In the genomic region with DNA sequence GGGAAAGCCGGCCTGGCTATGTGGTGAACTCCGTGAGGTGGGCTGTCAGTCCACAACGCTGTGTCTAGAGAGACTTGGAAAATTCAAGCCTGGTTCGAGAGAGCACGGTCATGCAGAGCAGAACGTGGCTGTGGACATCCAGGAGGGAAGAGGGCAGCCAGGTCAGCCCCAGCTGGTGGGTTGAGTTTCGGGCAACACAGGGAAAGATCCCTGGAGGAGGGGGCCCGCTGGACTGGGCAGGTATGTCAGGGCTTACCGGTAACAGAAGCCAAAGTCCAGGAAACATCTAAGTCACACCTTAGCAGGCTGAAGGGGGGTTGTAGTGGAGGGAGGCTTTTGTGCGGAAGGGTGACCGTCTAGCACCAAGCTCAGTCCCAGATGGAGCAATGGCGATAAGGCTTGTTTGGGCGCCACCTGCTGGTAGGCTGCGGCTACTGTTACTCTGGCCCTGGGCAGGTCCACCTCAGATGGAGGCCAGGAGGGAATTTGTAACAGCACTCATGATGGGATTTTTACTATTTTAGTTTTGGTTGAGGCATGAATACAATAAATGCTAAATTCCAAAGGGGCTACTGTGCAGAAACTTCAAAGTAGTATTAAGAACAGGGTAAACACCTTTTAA, we compare ENCODE assay signal across 8 cellular contexts.
A peak's percentile ranks its signal among the peaks of the same experiment; 100 is the strongest.
DNase-seq lines count a peak whose midpoint lies in the region; ATAC-seq and TF ChIP-seq lines count a peak whose summit lies in the region.

No MANE protein-coding gene starts in this region.

- CTCF ChIA-PET in HCT116 (lab: Charles Lee) = interaction anchor here (0.6 to 4.0 kb wide), 42 partner anchors 9 to 1120 kb away, joined by 3 to 204 read pairs (median 4); partner anchors contain the start of gene HFM1

- no peaks in the 10 kb centered on the region for H3K4me1 Mint-ChIP-seq in activated naive CD8-positive, alpha-beta T cell treated with anti-CD3 and anti-CD28 coated beads, Interleukin-2, amount 10 ng/mL, durations not matched to agents 7 days and 5 days

- ATAC-seq in HCT116 (peak; percentile 97), heart left ventricle (peak; percentile 78 to 96 (median 90))
- ATAC-seq in activated naive CD8-positive, alpha-beta T cell treated with anti-CD3 and anti-CD28 coated beads, Interleukin-2, amount 10 ng/mL, durations not matched to agents 7 days and 5 days (ENCODE audit: low read depth) = peak; percentile 82

- intact Hi-C loops in HCT116 (cut with micrococcal nuclease) = loop anchor here (2.0 to 10.0 kb wide), 3 partner anchors 340 to 760 kb away; partner anchors contain the start of gene CDC7
- intact Hi-C loops in heart left ventricle (cut with DNase I) = loop anchor here in 9 of 10 donors (5.0 to 10.0 kb wide), 10 partner anchors 117 to 1050 kb away; partner anchors contain the start of genes ZNF644 (in 2 of the 9), BARHL2 (in 1 of the 9) and HFM1 (in 1 of the 9)

- no peaks in the 10 kb centered on the region for H3K36me3 Mint-ChIP-seq in activated naive CD8-positive, alpha-beta T cell treated with anti-CD3 and anti-CD28 coated beads, Interleukin-2, amount 10 ng/mL, durations not matched to agents 7 days and 5 days

- no peaks in the 10 kb centered on the region for H3K9me2 ChIP-seq in HCT116 (ENCODE audit: insufficient read depth)

- peak; percentile 85 for TF ChIP-seq RAD21 in HCT116 (IDR thresholded peaks at IDR 0.05; ENCODE audit: low read depth)

- H3K9me3 ChIP-seq in HCT116 (ENCODE audit: control insufficient read depth in 1 of 2, insufficient read depth in 1 of 2, low read depth in 1 of 2, low read length in 2 of 2) (no peaks in the 10 kb centered on the region), MG63 (no peaks in the 10 kb centered on the region), heart left ventricle (no peaks in the 10 kb centered on the region)

- 38 to 49% (median 46%) methylated on average over 14 of the region's 14 CpGs for WGBS in heart left ventricle, 4 donors

- no peak overlapping the region for H3K9ac ChIP-seq in HCT116 (ENCODE audit: low read length)

- H3K36me3 ChIP-seq in HCT116 (ENCODE audit: control insufficient read depth in 1 of 2, insufficient read depth in 2 of 2, low read length in 2 of 2) (no peaks in the 10 kb centered on the region), MG63 (no peaks in the 10 kb centered on the region), heart left ventricle (no peaks in the 10 kb centered on the region)

- H3K9me3 Mint-ChIP-seq in activated naive CD8-positive, alpha-beta T cell treated with anti-CD3 and anti-CD28 coated beads, Interleukin-2, amount 10 ng/mL, durations not matched to agents 7 days and 5 days = no peaks in the 10 kb centered on the region

- BruUV-seq in HCT116 (replicated peaks; lab: Mats Ljungman, UMichigan) = no TSS peak

- no peaks in the 10 kb centered on the region for H3K27me3 ChIP-seq in HCT116 (ENCODE audit: insufficient read depth, low read length)
- H3K27me3 ChIP-seq in MG63 = no peaks in the 10 kb centered on the region
- peaks cover 0 to 8% (median 0%) of the 10 kb centered on the region in 9 donors for H3K27me3 ChIP-seq in heart left ventricle

- no peak for TF ChIP-seq POLR2A in HCT116 (IDR thresholded peaks at IDR 0.05; ENCODE audit: borderline replicate concordance, extremely low read depth, insufficient read depth, insufficient read length)
- TF ChIP-seq POLR2A in heart left ventricle (IDR thresholded peaks at IDR 0.05) = no peak

- H3K27ac Mint-ChIP-seq in activated naive CD8-positive, alpha-beta T cell treated with anti-CD3 and anti-CD28 coated beads, Interleukin-2, amount 10 ng/mL, durations not matched to agents 7 days and 5 days = no peak overlapping the region

- no peak overlapping the region for H3K4me3 Mint-ChIP-seq in activated naive CD8-positive, alpha-beta T cell treated with anti-CD3 and anti-CD28 coated beads, Interleukin-2, amount 10 ng/mL, durations not matched to agents 7 days and 5 days

- H3K27me3 Mint-ChIP-seq in activated naive CD8-positive, alpha-beta T cell treated with anti-CD3 and anti-CD28 coated beads, Interleukin-2, amount 10 ng/mL, durations not matched to agents 7 days and 5 days = no peaks in the 10 kb centered on the region

- H3K79me2 ChIP-seq in HCT116 (ENCODE audit: insufficient read depth, low read length) = no peaks in the 10 kb centered on the region

- H2AFZ ChIP-seq in HCT116 (ENCODE audit: low read depth, low read length, poor library complexity, severe bottlenecking) = peak overlapping the region; percentile 9

- H3K27ac ChIP-seq in HCT116 (ENCODE audit: low read depth, low read length) = no peak overlapping the region
- no peak overlapping the region for H3K27ac ChIP-seq in heart left ventricle

- no peaks in the 10 kb centered on the region for H3K4me1 ChIP-seq in HCT116 (ENCODE audit: control insufficient read depth in 1 of 2, insufficient read depth in 2 of 2, low read length in 2 of 2)
- H3K4me1 ChIP-seq in heart left ventricle = no peaks in the 10 kb centered on the region

- RAD21 ChIA-PET in HCT116 (lab: Charles Lee; ENCODE audit: low non-redundant PET in 1 of 2, low total read pairs in 2 of 2, uncharacterized antibody in 2 of 2, unreplicated experiment in 2 of 2) = interaction anchor here (1.7 to 2.4 kb wide), 4 partner anchors 113 to 444 kb away, joined by 8 to 29 read pairs (median 18); no protein-coding TSS in a partner anchor

- POLR2A ChIA-PET in HCT116 (lab: Charles Lee) = no interaction called here
- POLR2A ChIA-PET in activated naive CD8-positive, alpha-beta T cell treated with anti-CD3 and anti-CD28 coated beads, Interleukin-2, amount 10 ng/mL, durations not matched to agents 7 days and 5 days (lab: Charles Lee) = no interaction called here

- H3K4me2 ChIP-seq in HCT116 (ENCODE audit: low read length) = no peak overlapping the region

- TF ChIP-seq CTCF in GM12872 (IDR thresholded peaks at IDR 0.05; ENCODE audit: insufficient read depth, low read depth, low read length) = peak; percentile 98
- peak; percentile 80 to 98 (median 96) for TF ChIP-seq CTCF in HCT116 (IDR thresholded peaks at IDR 0.05 in 2 of 3, conservative IDR thresholded peaks at IDR 0.05 in 1 of 3; ENCODE audit: borderline replicate concordance in 1 of 3, insufficient read depth in 1 of 3, low read depth in 2 of 3, low read length in 2 of 3)
- peak; percentile 79 to 94 (median 87) for TF ChIP-seq CTCF in heart left ventricle (IDR thresholded peaks at IDR 0.05)

- DNase-seq in HCT116 (ENCODE audit: low read depth, low spot score) (peak; percentile 44), MG63 (peak; percentile 54), SKM-1 (lab: John Stamatoyannopoulos, UW; ENCODE audit: unreplicated experiment) (peak; percentile 24), heart left ventricle (peak; percentile 60 to 80 (median 66)), pulmonary artery endothelial cell (ENCODE audit: low read depth, low spot score) (peak; percentile 10), GF-D8 (lab: John Stamatoyannopoulos, UW) (no peak)
- peak; percentile 75 for DNase-seq in activated naive CD8-positive, alpha-beta T cell treated with anti-CD3 and anti-CD28 coated beads, Interleukin-2, amount 10 ng/mL, durations not matched to agents 7 days and 5 days

- H3K4me3 ChIP-seq in HCT116 (replicated peaks in 1 of 2; ENCODE audit: low read depth in 1 of 2, low read length in 2 of 2) (no peak overlapping the region), MG63 (no peak overlapping the region), heart left ventricle (no peak overlapping the region)

- no peaks in the 10 kb centered on the region for H4K20me1 ChIP-seq in HCT116 (ENCODE audit: insufficient read depth)

TF ChIP-seq in HCT116, 20 proteins besides CTCF, POLR2A, EP300 and RAD21:
- peak; percentile 34 for TF ChIP-seq YY1 (IDR thresholded peaks at IDR 0.05; ENCODE audit: extremely low read depth, insufficient replicate concordance, low read depth, low read length)
- TF ChIP-seq ATF3 (IDR thresholded peaks at IDR 0.05) = no peak
